In genomic region chr12:27782481-27782880, GRCh38 we compare ENCODE assay signal across 10 cellular contexts. TPM values are rescaled to one million over a fixed set of nuclear protein-coding genes. Genes with fewer than 3 reads are reported as not detected.
DNase-seq lines count a peak whose midpoint lies in the region; ATAC-seq and TF ChIP-seq lines count a peak whose summit lies in the region.
"Had no signal": no experiment of that assay in that cellular context is flagged by ENCODE, and none has a peak within 500 bp of the region (broad histone marks: within the 10 kb centered on the region; RNA-seq: fewer than 3 reads in every experiment).

No MANE protein-coding gene starts in this region.

- no peak overlapping the region for H3K27ac Mint-ChIP-seq in stimulated activated naive CD8-positive, alpha-beta T cell treated with anti-CD3 and anti-CD28 coated beads, Interleukin-15, Interleukin-2, amounts not matched to agents 100 ng/mL and 50 ng/mL, for 24 hours
- peak overlapping the region; percentile 82 for H3K27ac Mint-ChIP-seq in mesothelial cell of epicardium

- no peak overlapping the region for H3K9ac ChIP-seq in adipocyte (ENCODE audit: low read length)

- peaks cover 25% of the 10 kb centered on the region for H3K4me1 ChIP-seq in adipocyte (ENCODE audit: control insufficient read depth, insufficient read depth, low read length)

- no peak overlapping the region for H3K4me3 ChIP-seq in adipocyte (ENCODE audit: low read length)
- H3K4me3 ChIP-seq in foreskin fibroblast (ENCODE audit: low read depth in 1 of 2, low read length in 2 of 2): no peak overlapping the region

- H3K9me3 Mint-ChIP-seq in stimulated activated naive CD8-positive, alpha-beta T cell treated with anti-CD3 and anti-CD28 coated beads, Interleukin-15, Interleukin-2, amounts not matched to agents 100 ng/mL and 50 ng/mL, for 24 hours: no peaks in the 10 kb centered on the region
- H3K9me3 Mint-ChIP-seq in mesothelial cell of epicardium: no peaks in the 10 kb centered on the region

- ATAC-seq in stimulated activated naive CD8-positive, alpha-beta T cell treated with anti-CD3 and anti-CD28 coated beads, Interleukin-15, Interleukin-2, amounts not matched to agents 100 U/mL and 50 U/mL, for 24 hours: no peak
- ATAC-seq in HG03378 (IDR thresholded peaks at IDR 0.05; ENCODE audit: unreplicated experiment): no peak

- peaks cover 5% of the 10 kb centered on the region for H3K36me3 ChIP-seq in adipocyte (ENCODE audit: control insufficient read depth, insufficient read depth, low read length, severe bottlenecking)

- no peaks in the 10 kb centered on the region for H3K9me3 ChIP-seq in adipocyte (ENCODE audit: control insufficient read depth, low read length)

- H3K36me3 Mint-ChIP-seq in stimulated activated naive CD8-positive, alpha-beta T cell treated with anti-CD3 and anti-CD28 coated beads, Interleukin-15, Interleukin-2, amounts not matched to agents 100 ng/mL and 50 ng/mL, for 24 hours (ENCODE audit: low read depth): peaks cover 34% of the 10 kb centered on the region
- H3K36me3 Mint-ChIP-seq in mesothelial cell of epicardium: peaks cover 16% of the 10 kb centered on the region

- DNase-seq in stimulated activated naive CD8-positive, alpha-beta T cell treated with anti-CD3 and anti-CD28 coated beads, Interleukin-15, Interleukin-2, amounts not matched to agents 100 U/mL and 50 U/mL, for 24 hours: no peak
- peak; percentile 6 for DNase-seq in adipocyte (ENCODE audit: low read depth)
- DNase-seq in mesothelial cell of epicardium (ENCODE audit: low spot score in 2 of 2, unreplicated experiment in 2 of 2): no peak
- no peak for DNase-seq in GOT3 (lab: John Stamatoyannopoulos, UW)
- no peak for DNase-seq in foreskin fibroblast
- no peak for DNase-seq in DMS79 (lab: John Stamatoyannopoulos, UW)
- DNase-seq: stimulated activated CD4-positive, alpha-beta T cell treated with anti-CD3 and anti-CD28 coated beads, Interleukin-2, amount 100 ng/mL, for 48 hours; T-helper 9 cell had no signal

- TF ChIP-seq CTCF in mesothelial cell of epicardium (IDR thresholded peaks at IDR 0.05; ENCODE audit: unreplicated experiment) (no peak), foreskin fibroblast (IDR thresholded peaks at IDR 0.05; ENCODE audit: low read depth, low read length) (no peak)

- H3K27me3 Mint-ChIP-seq in stimulated activated naive CD8-positive, alpha-beta T cell treated with anti-CD3 and anti-CD28 coated beads, Interleukin-15, Interleukin-2, amounts not matched to agents 100 ng/mL and 50 ng/mL, for 24 hours: no peaks in the 10 kb centered on the region
- no peaks in the 10 kb centered on the region for H3K27me3 Mint-ChIP-seq in mesothelial cell of epicardium (ENCODE audit: low read depth)

- H3K4me1 Mint-ChIP-seq in stimulated activated naive CD8-positive, alpha-beta T cell treated with anti-CD3 and anti-CD28 coated beads, Interleukin-15, Interleukin-2, amounts not matched to agents 100 ng/mL and 50 ng/mL, for 24 hours (ENCODE audit: low read depth): peaks cover 48% of the 10 kb centered on the region
- peaks cover 25% of the 10 kb centered on the region for H3K4me1 Mint-ChIP-seq in mesothelial cell of epicardium

- no peaks in the 10 kb centered on the region for H3K27me3 ChIP-seq in adipocyte (replicated peaks; ENCODE audit: control insufficient read depth, insufficient read depth, low read length)

- H3K4me3 Mint-ChIP-seq in stimulated activated naive CD8-positive, alpha-beta T cell treated with anti-CD3 and anti-CD28 coated beads, Interleukin-15, Interleukin-2, amounts not matched to agents 100 ng/mL and 50 ng/mL, for 24 hours: peak overlapping the region; percentile 85
- peak overlapping the region; percentile 77 for H3K4me3 Mint-ChIP-seq in mesothelial cell of epicardium

RNA-seq across cellular contexts. Expression of gene MANSC4, which starts 2.4 kb away (rescaled TPM):
- 0.29 to 0.78 TPM (median 0.72 TPM) in 3 replicates for total RNA-seq in mesothelial cell of epicardium

RNA-seq across cellular contexts. Expression of gene KLHL42, which starts 2.4 kb away (rescaled TPM):
- 38.6 to 39.8 TPM (median 38.7 TPM) in 3 replicates for total RNA-seq in mesothelial cell of epicardium
